Comparison of ENCODE assay signal across 8 cellular contexts in the genomic region with DNA sequence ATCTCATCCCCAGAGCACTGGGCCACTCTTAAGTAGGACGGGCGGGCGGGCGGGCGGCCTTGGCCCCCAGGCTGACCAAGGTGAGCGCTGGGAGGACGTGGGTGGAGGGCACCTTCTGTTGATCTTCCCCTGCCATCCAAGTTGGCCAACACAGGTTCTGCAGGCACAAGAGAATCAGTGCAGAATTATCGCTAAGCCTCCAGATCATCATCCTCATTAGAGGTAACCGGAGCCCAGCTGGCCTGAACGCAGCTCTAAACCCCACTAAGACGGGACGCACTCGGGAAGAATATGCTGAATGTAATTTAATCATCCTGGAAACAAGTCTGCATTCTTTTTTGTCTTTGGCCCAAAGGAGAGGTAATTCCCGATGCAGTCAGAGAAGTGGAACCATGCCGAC.
"Had no signal": no experiment of that assay in that cellular context is flagged by ENCODE, and none has a peak within 500 bp of the region (broad histone marks: within the 10 kb centered on the region; RNA-seq: fewer than 3 reads in every experiment).

No MANE protein-coding gene starts in this region.

- DNase-seq: H9, HCEC 1CT, KBM-7 had no signal

- FAIRE-seq: H1, H54, HepG2 had no signal

- H3K4me3 ChIP-seq: GM23338 had no signal

- H3K27ac ChIP-seq: HL-60 had no signal

- ATAC-seq: GM23338, HepG2 had no signal
